Comparison of ENCODE assay signal across 1 cellular context in the genomic region with DNA sequence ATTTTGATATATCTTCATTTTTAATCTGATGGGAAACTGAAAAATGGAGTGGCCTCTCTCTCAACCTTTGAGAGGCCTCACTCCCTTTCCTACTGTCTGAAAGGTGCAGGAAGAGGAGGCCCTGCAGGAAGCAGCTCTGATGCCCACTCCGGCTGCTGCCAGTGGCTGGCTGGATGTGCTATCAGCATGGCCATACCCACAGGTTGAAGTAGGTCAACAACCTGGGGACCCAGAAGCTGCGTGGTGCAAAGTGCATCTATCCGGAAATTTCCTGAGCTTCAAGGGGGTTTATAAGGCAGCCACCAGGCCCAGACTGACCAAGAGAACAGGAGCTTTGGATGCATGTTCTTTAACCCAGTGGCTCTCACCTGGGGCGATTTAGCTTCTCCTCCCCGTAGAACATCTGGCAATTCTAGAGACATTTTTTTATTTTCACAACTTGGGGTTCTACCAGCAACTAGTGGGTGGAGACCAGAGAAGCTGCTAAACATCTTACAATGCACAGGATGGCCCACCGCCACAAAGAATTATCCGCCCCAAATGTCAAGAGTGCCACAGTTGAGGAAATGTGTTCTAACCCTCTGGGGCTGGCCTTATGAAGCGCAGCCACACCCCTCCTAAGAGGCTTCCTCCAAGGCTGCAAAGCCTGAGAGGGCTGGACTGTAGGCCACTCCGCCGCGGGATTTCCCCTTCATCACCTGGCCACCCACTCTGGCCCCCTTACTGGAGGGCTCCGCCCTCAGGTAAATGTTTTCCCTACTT.
TF ChIP-seq lines count a peak whose summit lies in the region.

No MANE protein-coding gene starts in this region.

TF ChIP-seq in GM23338, 12 proteins besides CTCF, POLR2A, EP300 and RAD21 (continued from another document):
- TF ChIP-seq REST (IDR thresholded peaks at IDR 0.05; ENCODE audit: unreplicated experiment), result no peak
- TF ChIP-seq EZH2 (IDR thresholded peaks at IDR 0.05; ENCODE audit: low read depth, unreplicated experiment), result no peak
- no peak for TF ChIP-seq NANOG (IDR thresholded peaks at IDR 0.05; ENCODE audit: borderline replicate concordance)
- no peak for TF ChIP-seq JUNB (IDR thresholded peaks at IDR 0.05; ENCODE audit: unreplicated experiment)
- TF ChIP-seq, protein P1, sequence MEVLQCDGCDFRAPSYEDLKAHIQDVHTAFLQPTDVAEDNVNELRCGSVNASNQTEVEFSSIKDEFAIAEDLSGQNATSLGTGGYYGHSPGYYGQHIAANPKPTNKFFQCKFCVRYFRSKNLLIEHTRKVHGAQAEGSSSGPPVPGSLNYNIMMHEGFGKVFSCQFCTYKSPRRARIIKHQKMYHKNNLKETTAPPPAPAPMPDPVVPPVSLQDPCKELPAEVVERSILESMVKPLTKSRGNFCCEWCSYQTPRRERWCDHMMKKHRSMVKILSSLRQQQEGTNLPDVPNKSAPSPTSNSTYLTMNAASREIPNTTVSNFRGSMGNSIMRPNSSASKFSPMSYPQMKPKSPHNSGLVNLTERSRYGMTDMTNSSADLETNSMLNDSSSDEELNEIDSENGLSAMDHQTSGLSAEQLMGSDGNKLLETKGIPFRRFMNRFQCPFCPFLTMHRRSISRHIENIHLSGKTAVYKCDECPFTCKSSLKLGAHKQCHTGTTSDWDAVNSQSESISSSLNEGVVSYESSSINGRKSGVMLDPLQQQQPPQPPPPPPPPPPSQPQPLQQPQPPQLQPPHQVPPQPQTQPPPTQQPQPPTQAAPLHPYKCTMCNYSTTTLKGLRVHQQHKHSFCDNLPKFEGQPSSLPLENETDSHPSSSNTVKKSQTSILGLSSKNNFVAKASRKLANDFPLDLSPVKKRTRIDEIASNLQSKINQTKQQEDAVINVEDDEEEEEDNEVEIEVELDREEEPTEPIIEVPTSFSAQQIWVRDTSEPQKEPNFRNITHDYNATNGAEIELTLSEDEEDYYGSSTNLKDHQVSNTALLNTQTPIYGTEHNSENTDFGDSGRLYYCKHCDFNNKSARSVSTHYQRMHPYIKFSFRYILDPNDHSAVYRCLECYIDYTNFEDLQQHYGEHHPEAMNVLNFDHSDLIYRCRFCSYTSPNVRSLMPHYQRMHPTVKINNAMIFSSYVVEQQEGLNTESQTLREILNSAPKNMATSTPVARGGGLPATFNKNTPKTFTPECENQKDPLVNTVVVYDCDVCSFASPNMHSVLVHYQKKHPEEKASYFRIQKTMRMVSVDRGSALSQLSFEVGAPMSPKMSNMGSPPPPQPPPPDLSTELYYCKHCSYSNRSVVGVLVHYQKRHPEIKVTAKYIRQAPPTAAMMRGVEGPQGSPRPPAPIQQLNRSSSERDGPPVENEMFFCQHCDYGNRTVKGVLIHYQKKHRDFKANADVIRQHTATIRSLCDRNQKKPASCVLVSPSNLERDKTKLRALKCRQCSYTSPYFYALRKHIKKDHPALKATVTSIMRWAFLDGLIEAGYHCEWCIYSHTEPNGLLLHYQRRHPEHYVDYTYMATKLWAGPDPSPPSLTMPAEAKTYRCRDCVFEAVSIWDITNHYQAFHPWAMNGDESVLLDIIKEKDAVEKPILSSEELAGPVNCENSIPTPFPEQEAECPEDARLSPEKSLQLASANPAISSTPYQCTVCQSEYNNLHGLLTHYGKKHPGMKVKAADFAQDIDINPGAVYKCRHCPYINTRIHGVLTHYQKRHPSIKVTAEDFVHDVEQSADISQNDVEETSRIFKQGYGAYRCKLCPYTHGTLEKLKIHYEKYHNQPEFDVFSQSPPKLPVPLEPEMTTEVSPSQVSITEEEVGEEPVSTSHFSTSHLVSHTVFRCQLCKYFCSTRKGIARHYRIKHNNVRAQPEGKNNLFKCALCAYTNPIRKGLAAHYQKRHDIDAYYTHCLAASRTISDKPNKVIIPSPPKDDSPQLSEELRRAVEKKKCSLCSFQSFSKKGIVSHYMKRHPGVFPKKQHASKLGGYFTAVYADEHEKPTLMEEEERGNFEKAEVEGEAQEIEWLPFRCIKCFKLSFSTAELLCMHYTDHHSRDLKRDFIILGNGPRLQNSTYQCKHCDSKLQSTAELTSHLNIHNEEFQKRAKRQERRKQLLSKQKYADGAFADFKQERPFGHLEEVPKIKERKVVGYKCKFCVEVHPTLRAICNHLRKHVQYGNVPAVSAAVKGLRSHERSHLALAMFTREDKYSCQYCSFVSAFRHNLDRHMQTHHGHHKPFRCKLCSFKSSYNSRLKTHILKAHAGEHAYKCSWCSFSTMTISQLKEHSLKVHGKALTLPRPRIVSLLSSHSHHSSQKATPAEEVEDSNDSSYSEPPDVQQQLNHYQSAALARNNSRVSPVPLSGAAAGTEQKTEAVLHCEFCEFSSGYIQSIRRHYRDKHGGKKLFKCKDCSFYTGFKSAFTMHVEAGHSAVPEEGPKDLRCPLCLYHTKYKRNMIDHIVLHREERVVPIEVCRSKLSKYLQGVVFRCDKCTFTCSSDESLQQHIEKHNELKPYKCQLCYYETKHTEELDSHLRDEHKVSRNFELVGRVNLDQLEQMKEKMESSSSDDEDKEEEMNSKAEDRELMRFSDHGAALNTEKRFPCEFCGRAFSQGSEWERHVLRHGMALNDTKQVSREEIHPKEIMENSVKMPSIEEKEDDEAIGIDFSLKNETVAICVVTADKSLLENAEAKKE (CRISPR knock-in tag; IDR thresholded peaks at IDR 0.05), result no peak
- no peak for TF ChIP-seq STAT1 (IDR thresholded peaks at IDR 0.05; ENCODE audit: unreplicated experiment)
